ENCODE assay signal across 8 cellular contexts in genomic region chr12:60494249-60494648, GRCh38.
DNase-seq lines count a peak whose midpoint lies in the region; ATAC-seq and TF ChIP-seq lines count a peak whose summit lies in the region.

No MANE protein-coding gene starts in this region.

- no peak for ATAC-seq in upper lobe of left lung (ENCODE audit: low FRiP score in 2 of 2)
- no peak for ATAC-seq in GM18858 (IDR thresholded peaks at IDR 0.05; ENCODE audit: unreplicated experiment)
- ATAC-seq in GM18519 (IDR thresholded peaks at IDR 0.05; ENCODE audit: low FRiP score, unreplicated experiment), result no peak

- no peaks in the 10 kb centered on the region for H3K4me1 Mint-ChIP-seq in activated T-cell treated with anti-CD3 and anti-CD28 coated beads, Interleukin-2, amount 50 U/mL, for 24 hours (ENCODE audit: low read depth)

- H3K9me3 Mint-ChIP-seq in activated T-cell treated with anti-CD3 and anti-CD28 coated beads, Interleukin-2, amount 50 U/mL, for 24 hours, result no peaks in the 10 kb centered on the region

- TF ChIP-seq POLR2A in upper lobe of left lung (IDR thresholded peaks at IDR 0.05), result no peak

- no peak overlapping the region for H3K27ac ChIP-seq in OCI-LY1 (ENCODE audit: low read depth, low read length, poor library complexity, severe bottlenecking)
- H3K27ac ChIP-seq in upper lobe of left lung, result no peak overlapping the region

- H3K4me3 ChIP-seq in AG09309 (ENCODE audit: control insufficient read depth, low read depth, low read length) (no peak overlapping the region), OCI-LY1 (ENCODE audit: low read depth, low read length, poor library complexity, severe bottlenecking) (no peak overlapping the region), upper lobe of left lung (no peak overlapping the region)

- H3K4me2 ChIP-seq in OCI-LY1 (ENCODE audit: low read length), result no peak overlapping the region

- H3K27me3 ChIP-seq in OCI-LY1 (ENCODE audit: insufficient read depth, low read length) (no peaks in the 10 kb centered on the region), upper lobe of left lung (no peaks in the 10 kb centered on the region)

- H4K20me1 ChIP-seq in OCI-LY1 (ENCODE audit: insufficient read depth, low read length), result no peaks in the 10 kb centered on the region

- no peak for TF ChIP-seq EP300 in upper lobe of left lung (IDR thresholded peaks at IDR 0.05)

- H3K79me2 ChIP-seq in OCI-LY1 (ENCODE audit: insufficient read depth, low read length), result no peaks in the 10 kb centered on the region

- H3K4me1 ChIP-seq in OCI-LY1 (ENCODE audit: insufficient read depth, low read length, severe bottlenecking), result no peaks in the 10 kb centered on the region
- no peaks in the 10 kb centered on the region for H3K4me1 ChIP-seq in upper lobe of left lung

- no peaks in the 10 kb centered on the region for H3K36me3 Mint-ChIP-seq in activated T-cell treated with anti-CD3 and anti-CD28 coated beads, Interleukin-2, amount 50 U/mL, for 24 hours (ENCODE audit: low read depth)

- H3K9ac ChIP-seq in OCI-LY1 (ENCODE audit: low read length), result no peak overlapping the region

- no peaks in the 10 kb centered on the region for H3F3A ChIP-seq in OCI-LY1 (ENCODE audit: insufficient read depth, low read length)

- H3K36me3 ChIP-seq in OCI-LY1 (ENCODE audit: insufficient read depth, low read length) (no peaks in the 10 kb centered on the region), upper lobe of left lung (no peaks in the 10 kb centered on the region)

- no peak overlapping the region for H2AFZ ChIP-seq in OCI-LY1 (ENCODE audit: low read length)

- H3K27me3 Mint-ChIP-seq in activated T-cell treated with anti-CD3 and anti-CD28 coated beads, Interleukin-2, amount 50 U/mL, for 24 hours, result no peaks in the 10 kb centered on the region

- peak; percentile 37 for DNase-seq in AG09309 (ENCODE audit: low read depth)
- DNase-seq in H4 (ENCODE audit: low spot score), result peak; percentile 56
- peak; percentile 1 for DNase-seq in fibroblast of peridontal ligament (ENCODE audit: extremely low read depth)
- DNase-seq in upper lobe of left lung, result no peak
- DNase-seq in activated T-cell treated with anti-CD3 and anti-CD28 coated beads, Interleukin-2, amount 50 U/mL, for 24 hours, result no peak

- peak; percentile 69 for TF ChIP-seq CTCF in AG09309 (IDR thresholded peaks at IDR 0.05; ENCODE audit: control insufficient read depth, insufficient read depth, low read depth, low read length, missing control alignments)
- peak; percentile 52; the same call in 1 of the 2 replicates for TF ChIP-seq CTCF in OCI-LY1 (IDR thresholded peaks at IDR 0.05; ENCODE audit: low read length)
- peak in 5 of 6 experiments; percentile 16 to 43 (median 22) for TF ChIP-seq CTCF in upper lobe of left lung (IDR thresholded peaks at IDR 0.05)

- no peak overlapping the region for H3K27ac Mint-ChIP-seq in activated T-cell treated with anti-CD3 and anti-CD28 coated beads, Interleukin-2, amount 50 U/mL, for 24 hours

- H3K9me3 ChIP-seq in OCI-LY1 (ENCODE audit: low read length) (no peaks in the 10 kb centered on the region), upper lobe of left lung (no peaks in the 10 kb centered on the region)

- no peak overlapping the region for H3K4me3 Mint-ChIP-seq in activated T-cell treated with anti-CD3 and anti-CD28 coated beads, Interleukin-2, amount 50 U/mL, for 24 hours

- H3K9me2 ChIP-seq in OCI-LY1 (ENCODE audit: low read depth, low read length), result no peaks in the 10 kb centered on the region

- 22 to 36% methylated on average over 2 of the region's 2 CpGs for WGBS in upper lobe of left lung, 2 donors

Comparison
In these comparisons a context has a peak if more than half of its experiments do, and no peak if none do; other contexts are left out.
1. DNase-seq: peak in AG09309 (single experiment), H4 (single experiment) and fibroblast of peridontal ligament (single experiment); none in upper lobe of left lung (0 of 2) and activated T-cell treated with anti-CD3 and anti-CD28 coated beads, Interleukin-2, amount 50 U/mL, for 24 hours (single experiment).
2. Peak in every context shown above with its lines, with median percentiles within 50 percentile points of each other: CTCF ChIP-seq.